15 cellular contexts compared by ENCODE assay signal in the genomic region with DNA sequence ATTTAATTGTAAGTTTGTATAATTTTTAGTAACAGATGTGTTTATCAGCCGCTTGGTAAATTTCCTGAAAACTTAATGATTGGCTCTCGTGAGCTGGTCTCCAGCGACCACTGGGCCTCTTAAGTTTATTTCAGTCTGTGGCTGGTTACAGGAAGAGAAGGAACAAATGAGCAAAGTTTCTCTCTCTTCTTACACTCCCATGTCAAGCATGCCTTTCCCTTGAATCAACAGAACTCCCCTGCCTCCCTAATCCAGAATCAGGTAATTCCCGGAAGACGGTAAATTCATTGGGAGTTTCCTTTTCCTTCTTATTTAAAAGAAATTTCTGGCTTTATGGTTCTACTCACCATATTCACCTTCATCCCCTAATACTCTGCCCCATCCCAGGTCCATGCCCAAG. TPM values are rescaled to one million over a fixed set of nuclear protein-coding genes. Genes with fewer than 3 reads are reported as not detected.
A peak's percentile ranks its signal among the peaks of the same experiment; 100 is the strongest.
DNase-seq lines count a peak whose midpoint lies in the region; ATAC-seq and TF ChIP-seq lines count a peak whose summit lies in the region.
"Had no signal": no experiment of that assay in that cellular context is flagged by ENCODE, and none has a peak within 500 bp of the region (broad histone marks: within the 10 kb centered on the region; RNA-seq: fewer than 3 reads in every experiment).

No MANE protein-coding gene starts in this region.

- H3K9me2 ChIP-seq in Loucy (replicated peaks; ENCODE audit: low read depth, low read length): no peaks in the 10 kb centered on the region

- H4K20me1 ChIP-seq in Loucy (ENCODE audit: insufficient read depth, low read length, poor library complexity, severe bottlenecking): no peaks in the 10 kb centered on the region

- H3K79me2 ChIP-seq in Loucy (ENCODE audit: insufficient read depth, low read length): no peaks in the 10 kb centered on the region
- H3K79me2 ChIP-seq in trophoblast cell (ENCODE audit: control insufficient read depth, insufficient read depth, low read length, poor library complexity): no peaks in the 10 kb centered on the region

- no peaks in the 10 kb centered on the region for H3K36me3 Mint-ChIP-seq in activated CD4-positive, alpha-beta T cell treated with anti-CD3 and anti-CD28 coated beads, Interleukin-2, amount 10 ng/mL, durations not matched to agents 7 days and 5 days (ENCODE audit: low read depth)
- no peaks in the 10 kb centered on the region for H3K36me3 Mint-ChIP-seq in activated CD4-positive, alpha-beta T cell treated with anti-CD3 and anti-CD28 coated beads, Interleukin-2, amount 10 ng/mL, durations not matched to agents 24 days and 14 days (ENCODE audit: low read depth)

- H3K27me3 ChIP-seq in Loucy (ENCODE audit: insufficient read depth, low read length, poor library complexity, severe bottlenecking) (no peaks in the 10 kb centered on the region), trophoblast cell (ENCODE audit: insufficient read depth, low read length) (no peaks in the 10 kb centered on the region)

- WGBS in trophoblast cell (ENCODE audit: extremely low coverage, insufficient coverage, insufficient read length): no CpG with 5 or more reads among the region's 5 CpGs

- CTCF ChIA-PET in activated CD4-positive, alpha-beta T cell treated with anti-CD3 and anti-CD28 coated beads, Interleukin-2, amount 10 ng/mL, durations not matched to agents 7 days and 5 days (lab: Charles Lee): interaction anchor here (1.0 to 1.1 kb wide), 2 partner anchors 16 to 249 kb away, joined by 3 to 4 read pairs; no protein-coding TSS in a partner anchor

- ATAC-seq in HG02981 (IDR thresholded peaks at IDR 0.05; ENCODE audit: unreplicated experiment) (no peak), HG03520 (IDR thresholded peaks at IDR 0.05; ENCODE audit: unreplicated experiment) (no peak)
- ATAC-seq: HepG2 had no signal

- H3K4ac ChIP-seq in trophoblast cell (ENCODE audit: low read depth, low read length): no peak overlapping the region

- no peak overlapping the region for H2AK5ac ChIP-seq in trophoblast cell (ENCODE audit: low read length)

- no peak overlapping the region for H2BK5ac ChIP-seq in trophoblast cell (ENCODE audit: low read depth, low read length, poor library complexity)

- H2AFZ ChIP-seq in Loucy (ENCODE audit: low read length) (peak overlapping the region; percentile 35; the same call in 1 of the 2 replicates), trophoblast cell (ENCODE audit: insufficient read depth, low read length, poor library complexity) (no peak overlapping the region)

- peaks cover 3% of the 10 kb centered on the region for H3F3A ChIP-seq in Loucy (ENCODE audit: low read depth)

- DNase-seq in fibroblast of pulmonary artery (ENCODE audit: low read depth): peak; percentile 23
- peak; percentile 20 to 60 for DNase-seq in trophoblast cell
- no peak for DNase-seq in activated CD4-positive, alpha-beta T cell treated with anti-CD3 and anti-CD28 coated beads, Interleukin-2, amount 10 ng/mL, durations not matched to agents 7 days and 5 days
- DNase-seq in activated CD4-positive, alpha-beta T cell treated with anti-CD3 and anti-CD28 coated beads, Interleukin-2, amount 10 ng/mL, durations not matched to agents 24 days and 14 days: no peak
- DNase-seq: C1 segment of cervical spinal cord; Calu3; CD4-positive, alpha-beta T cell; DMS 273 treated with DMSO at 0.1 percent for 48 hours; EL had no signal

- no peak overlapping the region for H2BK120ac ChIP-seq in trophoblast cell (ENCODE audit: insufficient read depth, low read length, poor library complexity)

- no peak overlapping the region for H3K14ac ChIP-seq in trophoblast cell (ENCODE audit: low read length)

- no peaks in the 10 kb centered on the region for H3K79me1 ChIP-seq in trophoblast cell (ENCODE audit: low read length)

- H3K36me3 ChIP-seq in Loucy (ENCODE audit: insufficient read depth, low read length) (no peaks in the 10 kb centered on the region), trophoblast cell (ENCODE audit: control insufficient read depth in 1 of 2, insufficient read depth in 2 of 2, low read length in 2 of 2) (no peaks in the 10 kb centered on the region)
- H3K36me3 ChIP-seq: HAP-1 had no signal

- H3K27me3 Mint-ChIP-seq in activated CD4-positive, alpha-beta T cell treated with anti-CD3 and anti-CD28 coated beads, Interleukin-2, amount 10 ng/mL, durations not matched to agents 7 days and 5 days: no peaks in the 10 kb centered on the region
- H3K27me3 Mint-ChIP-seq in activated CD4-positive, alpha-beta T cell treated with anti-CD3 and anti-CD28 coated beads, Interleukin-2, amount 10 ng/mL, durations not matched to agents 24 days and 14 days: no peaks in the 10 kb centered on the region
- H3K27me3 Mint-ChIP-seq: B cell; CD4-positive, alpha-beta T cell had no signal

- no peak overlapping the region for H3K9ac ChIP-seq in Loucy (ENCODE audit: low read depth, low read length, poor library complexity, severe bottlenecking)
- no peak overlapping the region for H3K9ac ChIP-seq in trophoblast cell (ENCODE audit: low read length)

- H3K4me3 ChIP-seq in Loucy (ENCODE audit: low read length, poor library complexity, severe bottlenecking): no peak overlapping the region
- H3K4me3 ChIP-seq in fibroblast of pulmonary artery (replicated peaks; ENCODE audit: low read depth, low read length): no peak overlapping the region
- H3K4me3 ChIP-seq in trophoblast cell (ENCODE audit: low read depth, low read length): no peak overlapping the region
- H3K4me3 ChIP-seq: HAP-1 had no signal

- no peak overlapping the region for H4K12ac ChIP-seq in trophoblast cell (ENCODE audit: low read depth, low read length)

- intact Hi-C loops in activated CD4-positive, alpha-beta T cell treated with anti-CD3 and anti-CD28 coated beads, Interleukin-2, amount 10 ng/mL, durations not matched to agents 24 days and 14 days (cut with micrococcal nuclease): no loop called here

- POLR2A ChIA-PET in activated CD4-positive, alpha-beta T cell treated with anti-CD3 and anti-CD28 coated beads, Interleukin-2, amount 10 ng/mL, durations not matched to agents 7 days and 5 days (lab: Charles Lee): no interaction called here

- no peak overlapping the region for H4K8ac ChIP-seq in trophoblast cell (ENCODE audit: low read depth, low read length)

- no peak for TF ChIP-seq CTCF in Loucy (conservative IDR thresholded peaks at IDR 0.05; ENCODE audit: low read length)
- TF ChIP-seq CTCF in fibroblast of pulmonary artery (IDR thresholded peaks at IDR 0.05; ENCODE audit: low read length, missing control alignments): no peak

- no peak overlapping the region for H3K23ac ChIP-seq in trophoblast cell (ENCODE audit: low read length)

- no peak overlapping the region for H3K27ac ChIP-seq in trophoblast cell (ENCODE audit: low read depth, low read length)

- no peak overlapping the region for H3K18ac ChIP-seq in trophoblast cell (ENCODE audit: low read length)

- no peak overlapping the region for H3K4me3 Mint-ChIP-seq in activated CD4-positive, alpha-beta T cell treated with anti-CD3 and anti-CD28 coated beads, Interleukin-2, amount 10 ng/mL, durations not matched to agents 7 days and 5 days
- no peak overlapping the region for H3K4me3 Mint-ChIP-seq in activated CD4-positive, alpha-beta T cell treated with anti-CD3 and anti-CD28 coated beads, Interleukin-2, amount 10 ng/mL, durations not matched to agents 24 days and 14 days
- H3K4me3 Mint-ChIP-seq: B cell; CD4-positive, alpha-beta T cell had no signal

- H3K9me3 ChIP-seq in Loucy (ENCODE audit: insufficient read depth, low read depth, low read length) (no peaks in the 10 kb centered on the region), trophoblast cell (ENCODE audit: insufficient read depth, low read depth, low read length) (no peaks in the 10 kb centered on the region)
- H3K9me3 ChIP-seq: HAP-1 had no signal

- H3K4me1 ChIP-seq in Loucy (ENCODE audit: insufficient read depth, low read length, poor library complexity, severe bottlenecking) (peaks cover 39% of the 10 kb centered on the region), trophoblast cell (ENCODE audit: control insufficient read depth in 1 of 2, insufficient read depth in 2 of 2, low read length in 2 of 2) (no peaks in the 10 kb centered on the region)
- H3K4me1 ChIP-seq: HAP-1 had no signal

- H3K4me1 Mint-ChIP-seq in activated CD4-positive, alpha-beta T cell treated with anti-CD3 and anti-CD28 coated beads, Interleukin-2, amount 10 ng/mL, durations not matched to agents 7 days and 5 days: peaks cover 11% of the 10 kb centered on the region
- H3K4me1 Mint-ChIP-seq in activated CD4-positive, alpha-beta T cell treated with anti-CD3 and anti-CD28 coated beads, Interleukin-2, amount 10 ng/mL, durations not matched to agents 24 days and 14 days: peaks cover 14% of the 10 kb centered on the region
- H3K4me1 Mint-ChIP-seq: B cell had no signal

- H3K27ac Mint-ChIP-seq in activated CD4-positive, alpha-beta T cell treated with anti-CD3 and anti-CD28 coated beads, Interleukin-2, amount 10 ng/mL, durations not matched to agents 7 days and 5 days: no peak overlapping the region
- H3K27ac Mint-ChIP-seq in activated CD4-positive, alpha-beta T cell treated with anti-CD3 and anti-CD28 coated beads, Interleukin-2, amount 10 ng/mL, durations not matched to agents 24 days and 14 days: no peak overlapping the region
- H3K27ac Mint-ChIP-seq: B cell; CD4-positive, alpha-beta T cell had no signal

- no peak overlapping the region for H4K91ac ChIP-seq in trophoblast cell (ENCODE audit: low read depth, low read length)

- H3K4me2 ChIP-seq in Loucy (ENCODE audit: low read depth, low read length, poor library complexity, severe bottlenecking) (no peak overlapping the region), trophoblast cell (ENCODE audit: low read length) (no peak overlapping the region)

- no peak overlapping the region for H2BK12ac ChIP-seq in trophoblast cell (ENCODE audit: low read length)

- no peaks in the 10 kb centered on the region for H3K9me3 Mint-ChIP-seq in activated CD4-positive, alpha-beta T cell treated with anti-CD3 and anti-CD28 coated beads, Interleukin-2, amount 10 ng/mL, durations not matched to agents 7 days and 5 days
- peaks cover 8% of the 10 kb centered on the region for H3K9me3 Mint-ChIP-seq in activated CD4-positive, alpha-beta T cell treated with anti-CD3 and anti-CD28 coated beads, Interleukin-2, amount 10 ng/mL, durations not matched to agents 24 days and 14 days
- H3K9me3 Mint-ChIP-seq: CD4-positive, alpha-beta T cell had no signal

RNA-seq across cellular contexts. Expression of gene POMP, which starts 52.5 kb away (rescaled TPM):
- 138 and 141 TPM in 2 replicates for polyA plus RNA-seq in trophoblast cell (2013)
- total RNA-seq in activated CD4-positive, alpha-beta T cell treated with anti-CD3 and anti-CD28 coated beads, Interleukin-2, amount 10 ng/mL, durations not matched to agents 7 days and 5 days: 10 to 100 TPM; 66.7 to 67.8 TPM
- total RNA-seq in activated CD4-positive, alpha-beta T cell treated with anti-CD3 and anti-CD28 coated beads, Interleukin-2, amount 10 ng/mL, durations not matched to agents 24 days and 14 days: 152 and 161 TPM in 2 replicates

Comparison
In these comparisons a context has a peak if more than half of its experiments do, and no peak if none do; other contexts are left out.
1. DNase-seq: peak in fibroblast of pulmonary artery (single experiment) and trophoblast cell (2 of 2); none in activated CD4-positive, alpha-beta T cell treated with anti-CD3 and anti-CD28 coated beads, Interleukin-2, amount 10 ng/mL, durations not matched to agents 7 days and 5 days (single experiment) and activated CD4-positive, alpha-beta T cell treated with anti-CD3 and anti-CD28 coated beads, Interleukin-2, amount 10 ng/mL, durations not matched to agents 24 days and 14 days (single experiment).